In genomic region chr18:22422909-22423548, GRCh38 we compare ENCODE assay signal across 20 cellular contexts. TPM values are rescaled to one million over a fixed set of nuclear protein-coding genes. Genes with fewer than 3 reads are reported as not detected.
DNase-seq lines count a peak whose midpoint lies in the region; ATAC-seq and TF ChIP-seq lines count a peak whose summit lies in the region.
"Had no signal": no experiment of that assay in that cellular context is flagged by ENCODE, and none has a peak within 500 bp of the region (broad histone marks: within the 10 kb centered on the region; RNA-seq: fewer than 3 reads in every experiment).

No MANE protein-coding gene starts in this region.

- no peaks in the 10 kb centered on the region for H3F3A ChIP-seq in PC-3 (ENCODE audit: low read length, unreplicated experiment)

- ATAC-seq in PC-3 = peak; percentile 71
- no peak for ATAC-seq in HG03442 (IDR thresholded peaks at IDR 0.05; ENCODE audit: unreplicated experiment)

- CTCF ChIA-PET in AG04450 (lab: Charles Lee) (no interaction called here), PC-3 (lab: Charles Lee) (no interaction called here)

- TF ChIP-seq CTCF in AG04450 (IDR thresholded peaks at IDR 0.05; ENCODE audit: low read depth, low read length) (no peak), PC-3 (conservative IDR thresholded peaks at IDR 0.05; ENCODE audit: low read depth, low read length) (no peak), fibroblast of the aortic adventitia (IDR thresholded peaks at IDR 0.05; ENCODE audit: insufficient read depth, low read length) (no peak), mesothelial cell of epicardium (IDR thresholded peaks at IDR 0.05; ENCODE audit: unreplicated experiment) (no peak)

- intact Hi-C loops in PC-3 (cut with micrococcal nuclease) = no loop called here

- no peak overlapping the region for H3K4me3 ChIP-seq in AG04450 (ENCODE audit: low read depth, low read length)
- H3K4me3 ChIP-seq in PC-3 (ENCODE audit: low read length) = no peak overlapping the region
- no peak overlapping the region for H3K4me3 ChIP-seq in fibroblast of the aortic adventitia (ENCODE audit: low read depth, low read length)
- H3K4me3 ChIP-seq: Peyer's patch, transverse colon had no signal

- H3K27ac ChIP-seq in AG04450 (ENCODE audit: low read depth, low read length) (peak overlapping the region; percentile 4), PC-3 (ENCODE audit: low read length) (peak overlapping the region; percentile 7; the same call in 1 of the 2 replicates)
- H3K27ac ChIP-seq: neutrophil, Peyer's patch, transverse colon had no signal

- H3K4me1 ChIP-seq in PC-3 (ENCODE audit: insufficient read depth, low read length) = peaks cover 9% of the 10 kb centered on the region

- H4K20me1 ChIP-seq in PC-3 (ENCODE audit: low read length) = no peaks in the 10 kb centered on the region

- peaks cover 32% of the 10 kb centered on the region for H3K4me1 Mint-ChIP-seq in mesothelial cell of epicardium
- H3K4me1 Mint-ChIP-seq: activated CD4-positive, alpha-beta T cell treated with anti-CD3 and anti-CD28 coated beads, Interleukin-2, amount 10 ng/mL, durations not matched to agents 7 days and 5 days; IgD-negative memory B cell had no signal

- H3K9me3 ChIP-seq in AG04450 (ENCODE audit: control insufficient read depth, insufficient read depth, low read length) (peaks cover 7% of the 10 kb centered on the region; the same call in 1 of the 2 replicates), PC-3 (ENCODE audit: low read length) (no peaks in the 10 kb centered on the region)
- H3K9me3 ChIP-seq: Peyer's patch, transverse colon had no signal

- DNase-seq in AG04450 (ENCODE audit: low read depth, low spot score) (peak; percentile 42), PC-3 (peak; percentile 51), fibroblast of the aortic adventitia (ENCODE audit: low read depth) (peak; percentile 92), mesothelial cell of epicardium (ENCODE audit: low spot score in 2 of 2, unreplicated experiment in 2 of 2) (no peak), DMS 273 (lab: John Stamatoyannopoulos, UW; ENCODE audit: unreplicated experiment) (no peak), COLO668 (lab: John Stamatoyannopoulos, UW; ENCODE audit: unreplicated experiment) (no peak), cerebellum (ENCODE audit: low spot score) (no peak)
- DNase-seq: activated CD4-positive, alpha-beta T cell treated with anti-CD3 and anti-CD28 coated beads, Interleukin-2, amount 10 ng/mL, durations not matched to agents 7 days and 5 days; glutamatergic neuron; NCI-H1417 treated with DMSO at 0.1 percent for 48 hours; NCI-H446 treated with DMSO at 0.1 percent for 48 hours; Peyer's patch; stimulated activated CD4-positive, alpha-beta T cell treated with anti-CD3 and anti-CD28 coated beads, Interleukin-15, amount 100 ng/mL, for 24 hours; transverse colon had no signal

- peak overlapping the region; percentile 54 for H2AFZ ChIP-seq in PC-3 (ENCODE audit: low read length)

- H3K4me3 Mint-ChIP-seq in mesothelial cell of epicardium = no peak overlapping the region
- H3K4me3 Mint-ChIP-seq: activated CD4-positive, alpha-beta T cell treated with anti-CD3 and anti-CD28 coated beads, Interleukin-2, amount 10 ng/mL, durations not matched to agents 7 days and 5 days; activated T-helper 1 cell treated with anti-CD3 and anti-CD28 coated beads, Interleukin-12 subunit alpha, Interleukin-12 subunit beta, Interleukin-2, Interleukin-4 antibody, amounts not matched to agents 30 ng/mL and 10 ng/mL and 1 ng/mL, durations not matched to agents 14 hours and 24 hours and 36 hours; IgD-negative memory B cell; T-helper 2 cell treated with Interferon-gamma antibody and Interleukin-4, amounts not matched to agents 5 μg/mL and 100 μg/mL, for 36 hours had no signal

- no peaks in the 10 kb centered on the region for H3K27me3 Mint-ChIP-seq in mesothelial cell of epicardium (ENCODE audit: low read depth)
- H3K27me3 Mint-ChIP-seq: activated CD4-positive, alpha-beta T cell treated with anti-CD3 and anti-CD28 coated beads, Interleukin-2, amount 10 ng/mL, durations not matched to agents 7 days and 5 days had no signal

- H3K36me3 ChIP-seq in PC-3 (ENCODE audit: low read depth, low read length) = no peaks in the 10 kb centered on the region
- H3K36me3 ChIP-seq: neutrophil, Peyer's patch, transverse colon had no signal

- peaks cover 16% of the 10 kb centered on the region for H3K9me3 Mint-ChIP-seq in mesothelial cell of epicardium
- H3K9me3 Mint-ChIP-seq: activated T-helper 1 cell treated with anti-CD3 and anti-CD28 coated beads, Interleukin-12 subunit alpha, Interleukin-12 subunit beta, Interleukin-2, Interleukin-4 antibody, amounts not matched to agents 30 ng/mL and 10 ng/mL and 1 ng/mL, durations not matched to agents 14 hours and 24 hours and 36 hours had no signal

- peak overlapping the region; percentile 57 for H3K27ac Mint-ChIP-seq in mesothelial cell of epicardium
- H3K27ac Mint-ChIP-seq: activated CD4-positive, alpha-beta T cell treated with anti-CD3 and anti-CD28 coated beads, Interleukin-2, amount 10 ng/mL, durations not matched to agents 7 days and 5 days; activated T-helper 1 cell treated with anti-CD3 and anti-CD28 coated beads, Interleukin-12 subunit alpha, Interleukin-12 subunit beta, Interleukin-2, Interleukin-4 antibody, amounts not matched to agents 30 ng/mL and 10 ng/mL and 1 ng/mL, durations not matched to agents 14 hours and 24 hours and 36 hours; IgD-negative memory B cell; T-helper 2 cell treated with Interferon-gamma antibody and Interleukin-4, amounts not matched to agents 5 μg/mL and 100 μg/mL, for 36 hours had no signal

- H3K27me3 ChIP-seq in AG04450 (ENCODE audit: control insufficient read depth, insufficient read depth, low read length) (no peaks in the 10 kb centered on the region), PC-3 (ENCODE audit: low read length) (no peaks in the 10 kb centered on the region)
- H3K27me3 ChIP-seq: neutrophil, Peyer's patch, transverse colon had no signal

- no peaks in the 10 kb centered on the region for H3K9me2 ChIP-seq in PC-3 (replicated peaks; ENCODE audit: low read length)

- H3K36me3 Mint-ChIP-seq in mesothelial cell of epicardium = no peaks in the 10 kb centered on the region

- POLR2A ChIA-PET in AG04450 (lab: Yijun Ruan, JAX) = no interaction called here
- POLR2A ChIA-PET in PC-3 (lab: Charles Lee; ENCODE audit: unreplicated experiment) = interaction anchor here (0.5 kb wide), 1 partner anchor 49 kb away, joined by 3 read pairs; no protein-coding TSS in a partner anchor

- no peak overlapping the region for H3K9ac ChIP-seq in PC-3 (ENCODE audit: low read length)

- BruUV-seq in PC-3 (replicated peaks; lab: Mats Ljungman, UMichigan) = no TSS peak

- no peaks in the 10 kb centered on the region for H3K79me2 ChIP-seq in PC-3 (ENCODE audit: low read length)

- H3K4me2 ChIP-seq in PC-3 (ENCODE audit: low read length) = no peak overlapping the region

RNA-seq across cellular contexts. Expression of gene CTAGE1, which starts 5.3 kb away (rescaled TPM):
- 0.05 TPM in 1 of 2 replicates, not detected in the other for polyA plus RNA-seq in AG04450 (2011; rRNA removed)
- not detected in 2 replicates for polyA minus RNA-seq in AG04450 (2011; rRNA and poly(A)+ RNA removed)
- total RNA-seq in PC-3 (2014; rRNA removed) (not detected in 2 replicates), fibroblast of the aortic adventitia (ENCODE audit: low replicate concordance) (not detected in 2 replicates), mesothelial cell of epicardium (0.07 to 0.13 TPM (median 0.11 TPM) in 3 replicates), cerebellum (not detected)
- total RNA-seq: activated CD4-positive, alpha-beta T cell treated with anti-CD3 and anti-CD28 coated beads, Interleukin-2, amount 10 ng/mL, durations not matched to agents 7 days and 5 days; activated T-helper 1 cell treated with anti-CD3 and anti-CD28 coated beads, Interleukin-12 subunit alpha, Interleukin-12 subunit beta, Interleukin-2, Interleukin-4 antibody, amounts not matched to agents 30 ng/mL and 10 ng/mL and 1 ng/mL, durations not matched to agents 14 hours and 24 hours and 36 hours; lower leg skin; Peyer's patch; transverse colon had no signal
- polyA plus RNA-seq: IgD-negative memory B cell had no signal

Comparison
In these comparisons a context has a peak if more than half of its experiments do, and no peak if none do; other contexts are left out.
1. DNase-seq: peak in AG04450 (single experiment), PC-3 (single experiment) and fibroblast of the aortic adventitia (single experiment); none in mesothelial cell of epicardium (0 of 2), DMS 273 (single experiment), COLO668 (single experiment) and cerebellum (single experiment).